ENCODE assay signal across 8 cellular contexts in the genomic region with DNA sequence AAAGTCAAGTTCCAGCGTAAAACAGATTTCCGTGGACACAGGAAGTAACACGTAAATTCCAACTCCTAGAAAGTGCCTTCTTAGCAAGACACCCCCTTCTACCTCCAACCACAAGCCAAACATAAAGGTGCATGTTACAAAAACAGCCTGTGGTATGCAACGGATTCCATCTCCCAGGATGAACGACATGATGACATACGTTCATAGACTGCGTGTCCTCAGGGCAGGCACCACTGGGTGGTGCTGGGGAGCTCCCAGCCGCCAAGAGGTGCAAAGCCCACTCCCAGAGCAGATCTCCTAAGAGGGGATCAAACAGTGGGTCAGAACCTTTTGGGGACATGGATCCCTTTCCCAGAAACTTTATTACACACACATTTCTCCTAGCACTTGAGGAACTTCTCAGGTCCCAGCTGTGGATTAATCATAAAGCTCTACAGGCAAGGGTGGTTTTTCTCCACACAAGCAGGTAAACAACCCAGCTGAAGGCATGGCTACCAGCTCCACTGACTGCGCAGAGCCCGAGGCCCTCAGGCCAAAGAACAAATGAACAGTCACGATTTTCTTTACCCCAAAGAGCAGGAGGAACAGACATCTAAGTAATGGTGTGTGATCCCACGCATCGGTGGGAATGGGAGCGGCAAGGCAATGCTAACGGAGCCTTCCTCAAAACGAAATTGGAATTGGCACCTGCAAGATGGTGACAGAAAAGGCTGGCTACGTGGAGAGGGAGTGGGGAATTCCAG. TPM values are rescaled to one million over a fixed set of nuclear protein-coding genes. Genes with fewer than 3 reads are reported as not detected.
A peak's percentile ranks its signal among the peaks of the same experiment; 100 is the strongest.
DNase-seq lines count a peak whose midpoint lies in the region; ATAC-seq and TF ChIP-seq lines count a peak whose summit lies in the region.

No MANE protein-coding gene starts in this region.

- H3K4me1 Mint-ChIP-seq in progenitor cell of endocrine pancreas (ENCODE audit: low read depth) = peaks cover 35% of the 10 kb centered on the region

- H3K27ac ChIP-seq in esophagus muscularis mucosa (replicated peaks in 1 of 4) = peak overlapping the region; percentile 63 to 76 (median 72)

- no peaks in the 10 kb centered on the region for H3K27me3 ChIP-seq in esophagus muscularis mucosa

- ATAC-seq in GM18517 (IDR thresholded peaks at IDR 0.05; ENCODE audit: unreplicated experiment) = no peak

- no peaks in the 10 kb centered on the region for H3K9me3 Mint-ChIP-seq in progenitor cell of endocrine pancreas (ENCODE audit: low read depth)

- intact Hi-C loops in esophagus muscularis mucosa (cut with DNase I) = no loop called here

- H3K9me3 ChIP-seq in esophagus muscularis mucosa = no peaks in the 10 kb centered on the region

- WGBS in esophagus muscularis mucosa = 70% methylated on average over 17 of the region's 17 CpGs

- peaks cover 0 to 21% (median 12%) of the 10 kb centered on the region in 4 donors for H3K36me3 ChIP-seq in esophagus muscularis mucosa

- no peak overlapping the region for H3K4me3 Mint-ChIP-seq in progenitor cell of endocrine pancreas (ENCODE audit: low read depth)

- TF ChIP-seq POLR2A in esophagus muscularis mucosa (IDR thresholded peaks at IDR 0.05; ENCODE audit: low read depth) = no peak

- TF ChIP-seq EP300 in esophagus muscularis mucosa (IDR thresholded peaks at IDR 0.05) = no peak

- DNase-seq in ELR (ENCODE audit: low read depth) (peak; percentile 19), OCI-M1 (lab: John Stamatoyannopoulos, UW) (peak; percentile 38), esophagus muscularis mucosa (ENCODE audit: extremely low spot score) (no peak), progenitor cell of endocrine pancreas (ENCODE audit: low spot score, unreplicated experiment) (no peak), SW480 (ENCODE audit: low spot score) (no peak), GOT3 (lab: John Stamatoyannopoulos, UW) (no peak)
- no peak for DNase-seq in stimulated activated CD4-positive, alpha-beta T cell treated with anti-CD3 and anti-CD28 coated beads, Interleukin-4, amount 100 ng/mL, for 1 hour

- peaks cover 74 to 92% (median 88%) of the 10 kb centered on the region in 4 donors for H3K4me1 ChIP-seq in esophagus muscularis mucosa

- no peak overlapping the region for H3K4me3 ChIP-seq in esophagus muscularis mucosa

- H3K27ac Mint-ChIP-seq in progenitor cell of endocrine pancreas = peak overlapping the region; percentile 81

- no peaks in the 10 kb centered on the region for H3K27me3 Mint-ChIP-seq in progenitor cell of endocrine pancreas

- TF ChIP-seq CTCF in esophagus muscularis mucosa (IDR thresholded peaks at IDR 0.05) (peak in 2 of 3 experiments; percentile 12 to 30), progenitor cell of endocrine pancreas (IDR thresholded peaks at IDR 0.05; ENCODE audit: unreplicated experiment) (peak; percentile 53)

- H3K36me3 Mint-ChIP-seq in progenitor cell of endocrine pancreas (ENCODE audit: insufficient read depth) = no peaks in the 10 kb centered on the region

RNA-seq across cellular contexts. Expression of a gene that starts 13.8 kb away (rescaled TPM):
- total RNA-seq in esophagus muscularis mucosa (100 to 1,000 TPM; 537 to 740 (median 698) TPM), progenitor cell of endocrine pancreas (510 and 538 TPM in 2 replicates)

Comparison
In these comparisons a context has a peak if more than half of its experiments do, and no peak if none do; other contexts are left out.
1. DNase-seq: peak in ELR (single experiment) and OCI-M1 (single experiment); none in esophagus muscularis mucosa (single experiment), progenitor cell of endocrine pancreas (single experiment), SW480 (single experiment), GOT3 (single experiment) and stimulated activated CD4-positive, alpha-beta T cell treated with anti-CD3 and anti-CD28 coated beads, Interleukin-4, amount 100 ng/mL, for 1 hour (single experiment).